ENCODE assay signal across 2 cellular contexts in genomic region chr6:81727876-81728517, GRCh38.
TF ChIP-seq lines count a peak whose summit lies in the region.

No MANE protein-coding gene starts in this region.

TF ChIP-seq in liver, 16 proteins besides CTCF, POLR2A, EP300 and RAD21 (continued from another document):
- TF ChIP-seq MAX (IDR thresholded peaks at IDR 0.05) (peak; percentile 57), GABPA (IDR thresholded peaks at IDR 0.05 in 1 of 2, conservative IDR thresholded peaks at IDR 0.05 in 1 of 2) (no peak), TAF1 (conservative IDR thresholded peaks at IDR 0.05) (no peak), FOXA2 (IDR thresholded peaks at IDR 0.05) (peak; percentile 80), JUND (IDR thresholded peaks at IDR 0.05) (peak; percentile 77 to 95), REST (IDR thresholded peaks at IDR 0.05) (peak; percentile 67), HNF4G (IDR thresholded peaks at IDR 0.05) (no peak), FOXA1 (IDR thresholded peaks at IDR 0.05) (peak; percentile 66), HNF4A (conservative IDR thresholded peaks at IDR 0.05) (peak; percentile 75 to 92), RXRA (IDR thresholded peaks at IDR 0.05) (peak; percentile 77 to 94), YY1 (IDR thresholded peaks at IDR 0.05) (peak; percentile 60), NR2F2 (IDR thresholded peaks at IDR 0.05) (no peak), EGR1 (IDR thresholded peaks at IDR 0.05; ENCODE audit: low read depth in 2 of 2) (peak in 1 of 2 donors; percentile 62), SP1 (IDR thresholded peaks at IDR 0.05) (peak; percentile 64)

TF ChIP-seq in HepG2, 621 proteins besides CTCF, POLR2A, EP300 and RAD21 (continued from another document):
- TF ChIP-seq TCF7L2 (IDR thresholded peaks at IDR 0.05; ENCODE audit: low read depth, low read length), result no peak
